Comparison of ENCODE assay signal across 17 cellular contexts in genomic region chr2:48284624-48285212, GRCh38. TPM values are rescaled to one million over a fixed set of nuclear protein-coding genes. Genes with fewer than 3 reads are reported as not detected.
DNase-seq lines count a peak whose midpoint lies in the region; ATAC-seq, FAIRE-seq and TF ChIP-seq lines count a peak whose summit lies in the region.
"Had no signal": no experiment of that assay in that cellular context is flagged by ENCODE, and none has a peak within 500 bp of the region (broad histone marks: within the 10 kb centered on the region; RNA-seq: fewer than 3 reads in every experiment).

No MANE protein-coding gene starts in this region.

- no peak overlapping the region for H3K9ac ChIP-seq in mesendoderm (ENCODE audit: low read length)
- H3K9ac ChIP-seq in Karpas-422 (ENCODE audit: low read length): no peak overlapping the region

- BruUV-seq in PC-9 (replicated peaks; lab: Mats Ljungman, UMichigan): no TSS peak

- no peak overlapping the region for H2BK120ac ChIP-seq in mesendoderm (ENCODE audit: low read depth, low read length)

- H3K36me3 ChIP-seq in GM23338 (ENCODE audit: insufficient read depth): no peaks in the 10 kb centered on the region
- no peaks in the 10 kb centered on the region for H3K36me3 ChIP-seq in PC-9 (ENCODE audit: low read depth)
- no peaks in the 10 kb centered on the region for H3K36me3 ChIP-seq in mesendoderm (ENCODE audit: control insufficient read depth, insufficient read depth, low read length)
- H3K36me3 ChIP-seq in Karpas-422 (ENCODE audit: insufficient read depth, low read length): no peaks in the 10 kb centered on the region

- CTCF ChIA-PET in PC-9 (lab: Charles Lee): no interaction called here

- WGBS in mesendoderm (ENCODE audit: extremely low coverage, insufficient coverage, low lambda C conversion rate): no CpG with 5 or more reads among the region's 4 CpGs

- H3F3A ChIP-seq in GM23338 (replicated peaks; ENCODE audit: low read depth) (no peaks in the 10 kb centered on the region), PC-9 (ENCODE audit: insufficient read depth, low read depth) (no peaks in the 10 kb centered on the region)

- peaks cover 3% of the 10 kb centered on the region; the same call in 2 of the 3 replicates for H3K36me3 Mint-ChIP-seq in GM23338 (ENCODE audit: low read depth)

- H3K23ac ChIP-seq in mesendoderm (ENCODE audit: low read length): no peak overlapping the region

- H4K8ac ChIP-seq in mesendoderm (ENCODE audit: low read depth, low read length): no peak overlapping the region

- H3K79me1 ChIP-seq in mesendoderm (ENCODE audit: low read length): no peaks in the 10 kb centered on the region

- H3K4me2 ChIP-seq in GM23338 (peak overlapping the region; percentile 2), PC-9 (no peak overlapping the region), mesendoderm (ENCODE audit: low read length) (no peak overlapping the region), Karpas-422 (ENCODE audit: low read depth, low read length, poor library complexity, severe bottlenecking) (no peak overlapping the region)

- no peaks in the 10 kb centered on the region for H3K27me3 Mint-ChIP-seq in GM23338 (ENCODE audit: insufficient read depth, low read depth, poor library complexity)
- H3K27me3 Mint-ChIP-seq: T-cell had no signal

- no peaks in the 10 kb centered on the region for H3K9me2 ChIP-seq in GM23338 (ENCODE audit: insufficient read depth)
- H3K9me2 ChIP-seq in PC-9 (ENCODE audit: insufficient read depth): no peaks in the 10 kb centered on the region
- H3K9me2 ChIP-seq in Karpas-422 (replicated peaks; ENCODE audit: insufficient read depth, low read length): no peaks in the 10 kb centered on the region

- H3K18ac ChIP-seq in mesendoderm (ENCODE audit: low read length): no peak overlapping the region

- H3K79me2 ChIP-seq in GM23338 (replicated peaks; ENCODE audit: insufficient read depth) (no peaks in the 10 kb centered on the region), PC-9 (ENCODE audit: low read depth) (no peaks in the 10 kb centered on the region), mesendoderm (ENCODE audit: control insufficient read depth, insufficient read depth, low read length) (no peaks in the 10 kb centered on the region), Karpas-422 (ENCODE audit: low read length) (no peaks in the 10 kb centered on the region)

- H3K56ac ChIP-seq in mesendoderm (ENCODE audit: low read length): no peak overlapping the region

- POLR2A ChIA-PET in PC-9 (lab: Charles Lee; ENCODE audit: unreplicated experiment): no interaction called here

- H3K9me3 ChIP-seq in PC-9 (ENCODE audit: insufficient read depth, low read depth) (no peaks in the 10 kb centered on the region), Karpas-422 (ENCODE audit: low read length) (no peaks in the 10 kb centered on the region)
- H3K9me3 ChIP-seq: Caco-2 had no signal

- no peaks in the 10 kb centered on the region for H3K27me3 ChIP-seq in GM23338 (ENCODE audit: insufficient read depth)
- no peaks in the 10 kb centered on the region for H3K27me3 ChIP-seq in PC-9 (ENCODE audit: insufficient read depth, low read depth)
- no peaks in the 10 kb centered on the region for H3K27me3 ChIP-seq in mesendoderm (ENCODE audit: insufficient read depth, low read length, poor library complexity)
- H3K27me3 ChIP-seq in Karpas-422 (ENCODE audit: low read length): no peaks in the 10 kb centered on the region; the same call in 1 of the 2 replicates

- H2AFZ ChIP-seq in GM23338: no peak overlapping the region
- peak overlapping the region; percentile 55 for H2AFZ ChIP-seq in PC-9
- no peak overlapping the region for H2AFZ ChIP-seq in Karpas-422 (ENCODE audit: low read length)

- H3K4me3 ChIP-seq in GM23338 (no peak overlapping the region), PC-9 (no peak overlapping the region), mesendoderm (ENCODE audit: low read length) (no peak overlapping the region), Karpas-422 (ENCODE audit: low read length) (no peak overlapping the region)
- H3K4me3 ChIP-seq: SK-N-MC had no signal

- H3K4me1 ChIP-seq in GM23338 (ENCODE audit: insufficient read depth): peaks cover 12% of the 10 kb centered on the region
- 0 out of 2 replicates have a peak, but pooled peaks cover 9% of the 10 kb centered on the region for H3K4me1 ChIP-seq in PC-9 (replicated peaks; ENCODE audit: insufficient read depth)
- no peaks in the 10 kb centered on the region for H3K4me1 ChIP-seq in mesendoderm (ENCODE audit: control insufficient read depth, low read depth, low read length)
- H3K4me1 ChIP-seq in Karpas-422 (ENCODE audit: low read length): no peaks in the 10 kb centered on the region; the same call in 1 of the 2 replicates
- H3K4me1 ChIP-seq: Caco-2 had no signal

- peak; percentile 64 for ATAC-seq in GM23338
- no peak for ATAC-seq in HG03442 (IDR thresholded peaks at IDR 0.05; ENCODE audit: unreplicated experiment)
- ATAC-seq in HG02759 (IDR thresholded peaks at IDR 0.05; ENCODE audit: unreplicated experiment): no peak
- ATAC-seq: PC-3, T-cell had no signal

- peak overlapping the region; percentile 9; the same call in 1 of the 2 replicates for H3K27ac Mint-ChIP-seq in GM23338
- H3K27ac Mint-ChIP-seq: T-cell had no signal

- DNase-seq in GM23338 (ENCODE audit: low spot score): no peak
- DNase-seq in PC-9: peak; percentile 6 to 50
- peak; percentile 57 to 60 for DNase-seq in erythroblast (lab: John Stamatoyannopoulos, UW)
- DNase-seq in mesendoderm: peak; percentile 13
- DNase-seq in Karpas-422: no peak
- no peak for DNase-seq in GM12892 (ENCODE audit: insufficient read length)
- DNase-seq: DMS79, IMR-90, NCI-H1105, NCI-H187, NCI-H748 treated with DMSO at 0.1 percent for 48 hours, PC-3, T-cell had no signal

- no peak overlapping the region for H2AK5ac ChIP-seq in mesendoderm (ENCODE audit: low read length)

- peaks cover 25% of the 10 kb centered on the region for H3K4me1 Mint-ChIP-seq in GM23338

- H3K27ac ChIP-seq in GM23338 (ENCODE audit: low read depth) (no peak overlapping the region), PC-9 (no peak overlapping the region), mesendoderm (ENCODE audit: low read depth, low read length) (no peak overlapping the region), Karpas-422 (ENCODE audit: low read length) (no peak overlapping the region)
- H3K27ac ChIP-seq: SK-N-MC had no signal

- TF ChIP-seq POLR2A in erythroblast (IDR thresholded peaks at IDR 0.05; ENCODE audit: low read length) (no peak), GM12892 (IDR thresholded peaks at IDR 0.05; ENCODE audit: low read depth, low read length) (no peak)

- no peak overlapping the region for H4K5ac ChIP-seq in mesendoderm (ENCODE audit: low read length)

- FAIRE-seq in GM12892 (lab: Jason Lieb, UNC): no peak

- no peak overlapping the region for H3K4ac ChIP-seq in mesendoderm (ENCODE audit: low read depth, low read length)

- no peak overlapping the region for H2BK5ac ChIP-seq in mesendoderm (ENCODE audit: low read length)

- TF ChIP-seq CTCF in GM23338 (conservative IDR thresholded peaks at IDR 0.05; ENCODE audit: low read depth in 2 of 2): no peak
- no peak for TF ChIP-seq CTCF in PC-9 (conservative IDR thresholded peaks at IDR 0.05)

- H4K20me1 ChIP-seq in GM23338 (replicated peaks; ENCODE audit: insufficient read depth): no peaks in the 10 kb centered on the region
- H4K20me1 ChIP-seq in PC-9 (ENCODE audit: insufficient read depth): no peaks in the 10 kb centered on the region
- no peaks in the 10 kb centered on the region for H4K20me1 ChIP-seq in Karpas-422 (ENCODE audit: insufficient read depth, low read depth, low read length)

- no peak overlapping the region for H2BK15ac ChIP-seq in mesendoderm (replicated peaks; ENCODE audit: low read depth)

- peaks cover 6% of the 10 kb centered on the region; the same call in 1 of the 3 replicates for H3K9me3 Mint-ChIP-seq in GM23338

- H3K4me3 Mint-ChIP-seq in GM23338: no peak overlapping the region; the same call in 2 of the 3 replicates
- H3K4me3 Mint-ChIP-seq: T-cell had no signal

- intact Hi-C loops in PC-9 (cut with micrococcal nuclease; ENCODE audit: unreplicated experiment): no loop called here

TF ChIP-seq in GM23338, 12 proteins besides CTCF, POLR2A, EP300 and RAD21 (continues in another document):
- no peak for TF ChIP-seq ZNF114 (CRISPR knock-in tag; IDR thresholded peaks at IDR 0.05)

RNA-seq across cellular contexts. Expression of gene FOXN2, which starts 29.8 kb away (rescaled TPM):
- 39.0 and 44.5 TPM in 2 replicates for total RNA-seq in GM23338 (2014; rRNA removed; shearing (Covaris generic))
- polyA plus RNA-seq in GM23338 (2016; fragmentation: Nextera tagmentation; extraction: Ambion mirVana): 25.2 and 30.1 TPM in 2 replicates
- total RNA-seq in PC-9 (2021): 11.6 and 13.4 TPM in 2 replicates
- 8.6 TPM for polyA plus RNA-seq in mesendoderm (2013, experiment 1 of 2)
- polyA plus RNA-seq in mesendoderm (2013, experiment 2 of 2): 8.7 TPM
- total RNA-seq in Karpas-422 (2014; rRNA removed; shearing (Covaris generic); ENCODE audit: low replicate concordance): 23.4 and 60.8 TPM in 2 replicates
- polyA plus RNA-seq in GM12892 (2012; ENCODE audit: missing spikeins): 13.7 TPM

Comparison
In these comparisons a context has a peak if more than half of its experiments do, and no peak if none do; other contexts are left out.
1. DNase-seq: peak in PC-9 (2 of 2), erythroblast (2 of 2) and mesendoderm (single experiment); none in GM23338 (single experiment), Karpas-422 (single experiment) and GM12892 (single experiment).